8 cellular contexts compared by ENCODE assay signal in genomic region chr2:225668606-225669266, GRCh38.
DNase-seq lines count a peak whose midpoint lies in the region; ATAC-seq and TF ChIP-seq lines count a peak whose summit lies in the region.

No MANE protein-coding gene starts in this region.

- H3K9me3 Mint-ChIP-seq in Calu3 (ENCODE audit: low read depth, unreplicated experiment) = no peaks in the 10 kb centered on the region
- H3K9me3 Mint-ChIP-seq in progenitor cell of endocrine pancreas (ENCODE audit: low read depth) = no peaks in the 10 kb centered on the region

- intact Hi-C loops in Calu3 (cut with micrococcal nuclease; ENCODE audit: unreplicated experiment) = loop anchor here (2.0 kb wide), 1 partner anchor 446 kb away; no protein-coding TSS in a partner anchor

- H3K9me3 ChIP-seq in T-helper 17 cell (ENCODE audit: control insufficient read depth, low read length, poor library complexity, severe bottlenecking) = no peaks in the 10 kb centered on the region

- H3K27me3 Mint-ChIP-seq in Calu3 (ENCODE audit: unreplicated experiment) = no peaks in the 10 kb centered on the region
- H3K27me3 Mint-ChIP-seq in T-helper 17 cell = peaks cover 34% of the 10 kb centered on the region
- H3K27me3 Mint-ChIP-seq in progenitor cell of endocrine pancreas = peaks cover 3% of the 10 kb centered on the region

- H3K4me3 Mint-ChIP-seq in Calu3 (ENCODE audit: low read depth, unreplicated experiment) (no peak overlapping the region), T-helper 17 cell (no peak overlapping the region), progenitor cell of endocrine pancreas (ENCODE audit: low read depth) (no peak overlapping the region)

- no peaks in the 10 kb centered on the region for H3K4me1 Mint-ChIP-seq in Calu3 (ENCODE audit: low read depth, unreplicated experiment)
- peaks cover 4% of the 10 kb centered on the region for H3K4me1 Mint-ChIP-seq in T-helper 17 cell
- peaks cover 6% of the 10 kb centered on the region for H3K4me1 Mint-ChIP-seq in progenitor cell of endocrine pancreas (ENCODE audit: low read depth)

- BruUV-seq in Calu3 (replicated peaks; lab: Mats Ljungman, UMichigan) = no TSS peak

- H3K36me3 Mint-ChIP-seq in Calu3 (ENCODE audit: insufficient read depth, unreplicated experiment) = no peaks in the 10 kb centered on the region
- no peaks in the 10 kb centered on the region for H3K36me3 Mint-ChIP-seq in T-helper 17 cell (ENCODE audit: low read depth)
- H3K36me3 Mint-ChIP-seq in progenitor cell of endocrine pancreas (ENCODE audit: insufficient read depth) = no peaks in the 10 kb centered on the region

- H3K27ac Mint-ChIP-seq in Calu3 (ENCODE audit: unreplicated experiment) (no peak overlapping the region), T-helper 17 cell (no peak overlapping the region), progenitor cell of endocrine pancreas (no peak overlapping the region)

- CTCF ChIA-PET in Calu3 (lab: Charles Lee) = interaction anchor here (0.7 to 1.7 kb wide), 3 partner anchors 428 to 1317 kb away, joined by 5 to 14 read pairs (median 7); no protein-coding TSS in a partner anchor

- ATAC-seq in GM18867 (IDR thresholded peaks at IDR 0.05; ENCODE audit: unreplicated experiment) (peak; percentile 95), HG02943 (IDR thresholded peaks at IDR 0.05; ENCODE audit: low read depth, unreplicated experiment) (peak; percentile 96), T-helper 17 cell (peak; percentile 79)

- TF ChIP-seq CTCF in Calu3 (IDR thresholded peaks at IDR 0.05; ENCODE audit: unreplicated experiment) = peak; percentile 65
- peak; percentile 77 for TF ChIP-seq CTCF in progenitor cell of endocrine pancreas (IDR thresholded peaks at IDR 0.05; ENCODE audit: unreplicated experiment)

- DNase-seq in Calu3 = peak; percentile 45
- DNase-seq in NCI-H1436 (lab: John Stamatoyannopoulos, UW) = peak; percentile 65
- DNase-seq in T-helper 17 cell = no peak
- DNase-seq in fibroblast of the conjunctiva (ENCODE audit: low read depth) = peak; percentile 61
- DNase-seq in progenitor cell of endocrine pancreas (ENCODE audit: low spot score, unreplicated experiment) = no peak
- DNase-seq in activated effector memory CD4-positive, alpha-beta T cell treated with Interleukin-2 at 50 U/mL for 16 hours = no peak

Comparison
In these comparisons a context has a peak if more than half of its experiments do, and no peak if none do; other contexts are left out.
1. DNase-seq: peak in Calu3 (single experiment), NCI-H1436 (single experiment) and fibroblast of the conjunctiva (single experiment); none in T-helper 17 cell (0 of 3), progenitor cell of endocrine pancreas (single experiment) and activated effector memory CD4-positive, alpha-beta T cell treated with Interleukin-2 at 50 U/mL for 16 hours (single experiment).
2. Peak in every context shown above with its lines, with median percentiles within 50 percentile points of each other: ATAC-seq.